In genomic region chr13:48527955-48528354, GRCh38 we compare ENCODE assay signal across 24 cellular contexts. TPM values are rescaled to one million over a fixed set of nuclear protein-coding genes. Genes with fewer than 3 reads are reported as not detected.
DNase-seq lines count a peak whose midpoint lies in the region; ATAC-seq and TF ChIP-seq lines count a peak whose summit lies in the region.
"Had no signal": no experiment of that assay in that cellular context is flagged by ENCODE, and none has a peak within 500 bp of the region (broad histone marks: within the 10 kb centered on the region; RNA-seq: fewer than 3 reads in every experiment).

No MANE protein-coding gene starts in this region.

- peaks cover 7 to 13% of the 10 kb centered on the region in 2 donors for H3K4me1 ChIP-seq in gastrocnemius medialis
- peaks cover 0 to 10% (median 7%) of the 10 kb centered on the region in 4 donors for H3K4me1 ChIP-seq in sigmoid colon
- peaks cover 21% of the 10 kb centered on the region for H3K4me1 ChIP-seq in CD8-positive, alpha-beta memory T cell (ENCODE audit: insufficient read depth, low read length)
- H3K4me1 ChIP-seq: A549, ascending aorta had no signal

- DNase-seq in NCI-H748 (lab: John Stamatoyannopoulos, UW; ENCODE audit: unreplicated experiment) (peak; percentile 8), NCI-H748 treated with DMSO at 0.1 percent for 48 hours (lab: John Stamatoyannopoulos, UW) (no peak), gastrocnemius medialis (no peak), sigmoid colon (no peak)
- no peak for DNase-seq in CD8-positive, alpha-beta memory T cell
- DNase-seq: activated CD8-positive, alpha-beta T cell treated with anti-CD3 and anti-CD28 coated beads, Interleukin-2, amount 10 ng/mL, durations not matched to agents 7 days and 5 days; activated naive CD4-positive, alpha-beta T cell treated with anti-CD3 and anti-CD28 coated beads, Interleukin-2, amount 50 U/mL, for 16 hours; activated T-cell treated with anti-CD3 and anti-CD28 coated beads, Interleukin-2, amount 50 U/mL, for 4 hours; DMS153; endodermal cell; MV-4-11; PC-3; posterior cingulate gyrus; small intestine; stimulated activated CD4-positive, alpha-beta T cell treated with anti-CD3 and anti-CD28 coated beads, Interleukin-2, amount 100 ng/mL, for 48 hours; stimulated activated naive CD8-positive, alpha-beta T cell treated with anti-CD3 and anti-CD28 coated beads, Interleukin-15, amount 100 ng/mL, for 72 hours had no signal

- WGBS in sigmoid colon, 2 donors, result 77 to 89% methylated on average over 2 of the region's 2 CpGs

- H3K9me3 Mint-ChIP-seq in activated T-helper 17 cell treated with anti-CD3 and anti-CD28 coated beads, Interleukin-2, amount 50 U/mL, for 72 hours, result no peaks in the 10 kb centered on the region
- no peaks in the 10 kb centered on the region for H3K9me3 Mint-ChIP-seq in CD8-positive, alpha-beta memory T cell
- H3K9me3 Mint-ChIP-seq: activated T-cell treated with anti-CD3 and anti-CD28 coated beads, Interleukin-2, amount 50 U/mL, for 4 hours; endodermal cell; nephron; stimulated activated naive CD8-positive, alpha-beta T cell treated with anti-CD3 and anti-CD28 coated beads, Interleukin-15, amount 100 ng/mL, for 72 hours had no signal

- H3K4me3 ChIP-seq in gastrocnemius medialis (peak overlapping the region in 2 of 4 donors; percentile 11), sigmoid colon (no peak overlapping the region)
- no peak overlapping the region for H3K4me3 ChIP-seq in CD8-positive, alpha-beta memory T cell (ENCODE audit: low read length)
- H3K4me3 ChIP-seq: A549, hepatocyte, SJSA1 had no signal

- no peak overlapping the region for H3K27ac Mint-ChIP-seq in activated T-helper 17 cell treated with anti-CD3 and anti-CD28 coated beads, Interleukin-2, amount 50 U/mL, for 72 hours
- no peak overlapping the region for H3K27ac Mint-ChIP-seq in CD8-positive, alpha-beta memory T cell
- H3K27ac Mint-ChIP-seq: activated CD8-positive, alpha-beta T cell treated with anti-CD3 and anti-CD28 coated beads, Interleukin-2, amount 10 ng/mL, durations not matched to agents 7 days and 5 days; endodermal cell; nephron; stimulated activated naive CD8-positive, alpha-beta T cell treated with anti-CD3 and anti-CD28 coated beads, Interleukin-15, amount 100 ng/mL, for 72 hours had no signal

- CTCF ChIA-PET in CD8-positive, alpha-beta memory T cell (lab: Charles Lee), result interaction anchor here (1.3 kb wide), 1 partner anchor 23 kb away, joined by 5 read pairs; no protein-coding TSS in a partner anchor

- POLR2A ChIA-PET in CD8-positive, alpha-beta memory T cell (lab: Charles Lee), result no interaction called here

- no peak for TF ChIP-seq CTCF in gastrocnemius medialis (IDR thresholded peaks at IDR 0.05 in 4 of 5, conservative IDR thresholded peaks at IDR 0.05 in 1 of 5)
- no peak for TF ChIP-seq CTCF in sigmoid colon (IDR thresholded peaks at IDR 0.05)

- peak overlapping the region; percentile 22 for H3K4me3 Mint-ChIP-seq in activated T-helper 17 cell treated with anti-CD3 and anti-CD28 coated beads, Interleukin-2, amount 50 U/mL, for 72 hours
- H3K4me3 Mint-ChIP-seq in CD8-positive, alpha-beta memory T cell, result no peak overlapping the region
- H3K4me3 Mint-ChIP-seq: activated CD8-positive, alpha-beta T cell treated with anti-CD3 and anti-CD28 coated beads, Interleukin-2, amount 10 ng/mL, durations not matched to agents 7 days and 5 days; activated T-cell treated with anti-CD3 and anti-CD28 coated beads, Interleukin-2, amount 50 U/mL, for 4 hours; endodermal cell; nephron; stimulated activated naive CD8-positive, alpha-beta T cell treated with anti-CD3 and anti-CD28 coated beads, Interleukin-15, amount 100 ng/mL, for 72 hours had no signal

- H3K27me3 ChIP-seq in gastrocnemius medialis (no peaks in the 10 kb centered on the region), sigmoid colon (no peaks in the 10 kb centered on the region)
- H3K27me3 ChIP-seq in CD8-positive, alpha-beta memory T cell (ENCODE audit: insufficient read depth, low read length, poor library complexity, severe bottlenecking), result no peaks in the 10 kb centered on the region
- H3K27me3 ChIP-seq: ascending aorta, hepatocyte, SJSA1 had no signal

- H3K9me3 ChIP-seq in KOPT-K1 (ENCODE audit: insufficient read depth, low read length, poor library complexity, severe bottlenecking) (no peaks in the 10 kb centered on the region), gastrocnemius medialis (no peaks in the 10 kb centered on the region), sigmoid colon (no peaks in the 10 kb centered on the region)
- no peaks in the 10 kb centered on the region for H3K9me3 ChIP-seq in CD8-positive, alpha-beta memory T cell (ENCODE audit: low read length)
- H3K9me3 ChIP-seq: A549, ascending aorta, SJSA1 had no signal

- H3K36me3 Mint-ChIP-seq in activated T-helper 17 cell treated with anti-CD3 and anti-CD28 coated beads, Interleukin-2, amount 50 U/mL, for 72 hours (ENCODE audit: low read depth), result peaks cover 8% of the 10 kb centered on the region
- H3K36me3 Mint-ChIP-seq in CD8-positive, alpha-beta memory T cell, result peaks cover 0 to 6% (median 0%) of the 10 kb centered on the region in 3 donors

- TF ChIP-seq POLR2A in gastrocnemius medialis (IDR thresholded peaks at IDR 0.05) (no peak), sigmoid colon (IDR thresholded peaks at IDR 0.05) (no peak)

- intact Hi-C loops in gastrocnemius medialis (cut with DNase I; ENCODE audit: low total_unique reads), result no loop called here
- intact Hi-C loops in sigmoid colon (cut with DNase I), result no loop called here

- TF ChIP-seq EP300 in sigmoid colon (IDR thresholded peaks at IDR 0.05), result no peak

- H3K27ac ChIP-seq in KOPT-K1 (ENCODE audit: low read depth, low read length, poor library complexity, severe bottlenecking) (peak overlapping the region; percentile 100), gastrocnemius medialis (peak overlapping the region in 3 of 4 donors; percentile 6 to 39 (median 29)), sigmoid colon (no peak overlapping the region)
- H3K27ac ChIP-seq in CD8-positive, alpha-beta memory T cell (ENCODE audit: low read depth, low read length), result no peak overlapping the region
- H3K27ac ChIP-seq: A549, hepatocyte, SJSA1 had no signal

- H3K27me3 Mint-ChIP-seq in activated T-helper 17 cell treated with anti-CD3 and anti-CD28 coated beads, Interleukin-2, amount 50 U/mL, for 72 hours, result no peaks in the 10 kb centered on the region
- peaks cover 0 to 10% of the 10 kb centered on the region in 2 donors for H3K27me3 Mint-ChIP-seq in CD8-positive, alpha-beta memory T cell
- H3K27me3 Mint-ChIP-seq: stimulated activated naive CD8-positive, alpha-beta T cell treated with anti-CD3 and anti-CD28 coated beads, Interleukin-15, amount 100 ng/mL, for 72 hours had no signal

- H3K36me3 ChIP-seq in KOPT-K1 (ENCODE audit: insufficient read depth, low read length) (no peaks in the 10 kb centered on the region), gastrocnemius medialis (no peaks in the 10 kb centered on the region), sigmoid colon (no peaks in the 10 kb centered on the region)
- H3K36me3 ChIP-seq in CD8-positive, alpha-beta memory T cell (ENCODE audit: insufficient read depth, low read length), result no peaks in the 10 kb centered on the region
- H3K36me3 ChIP-seq: ascending aorta had no signal

- H3K4me1 Mint-ChIP-seq in activated T-helper 17 cell treated with anti-CD3 and anti-CD28 coated beads, Interleukin-2, amount 50 U/mL, for 72 hours, result peaks cover 4% of the 10 kb centered on the region
- peaks cover 32 to 66% (median 62%) of the 10 kb centered on the region in 3 donors for H3K4me1 Mint-ChIP-seq in CD8-positive, alpha-beta memory T cell

- in situ Hi-C loops in gastrocnemius medialis (cut with MboI; ENCODE audit: low sequenced_read_pairs in 4 of 4), result no loop called here

- ATAC-seq in activated T-helper 17 cell treated with anti-CD3 and anti-CD28 coated beads, Interleukin-2, amount 50 U/mL, for 72 hours (replicated peaks), result no peak
- ATAC-seq in gastrocnemius medialis (no peak), HG03159 (IDR thresholded peaks at IDR 0.05; ENCODE audit: unreplicated experiment) (no peak)
- ATAC-seq: A549; activated CD8-positive, alpha-beta T cell treated with anti-CD3 and anti-CD28 coated beads, Interleukin-2, amount 10 ng/mL, durations not matched to agents 7 days and 5 days; activated T-cell treated with anti-CD3 and anti-CD28 coated beads, Interleukin-2, amount 50 U/mL, for 4 hours; PC-3; stimulated activated naive CD8-positive, alpha-beta T cell treated with anti-CD3 and anti-CD28 coated beads, Interleukin-15, amount 100 ng/mL, for 72 hours had no signal

RNA-seq across cellular contexts. Expression of gene RCBTB2, which starts 4.9 kb away (rescaled TPM):
- 1 to 10 TPM; 6.1 to 7.7 TPM for total RNA-seq in activated T-helper 17 cell treated with anti-CD3 and anti-CD28 coated beads, Interleukin-2, amount 50 U/mL, for 72 hours
- total RNA-seq in gastrocnemius medialis (1 to 10 TPM; 1.7 to 9.1 (median 7.6) TPM), sigmoid colon (10 to 100 TPM in 3 of 4 donors, 1 to 10 TPM in 1; 8.6 to 21.9 (median 14.9) TPM)
- polyA plus RNA-seq in sigmoid colon, result 1 to 10 TPM; 4.2 to 9.9 (median 4.8) TPM
- 1 to 10 TPM; 5.4 to 6.5 TPM for total RNA-seq in CD8-positive, alpha-beta memory T cell
- polyA plus RNA-seq in CD8-positive, alpha-beta memory T cell, result 23.4 TPM

Comparison
In these comparisons a context has a peak if more than half of its experiments do, and no peak if none do; other contexts are left out.
1. H3K27ac ChIP-seq: peak in KOPT-K1 (single experiment) and gastrocnemius medialis (3 of 4); none in sigmoid colon (0 of 4) and CD8-positive, alpha-beta memory T cell (single experiment).